ENCODE assay signal across 38 cellular contexts in genomic region chr3:108718454-108718853, GRCh38. TPM values are rescaled to one million over a fixed set of nuclear protein-coding genes. Genes with fewer than 3 reads are reported as not detected.
"Had no signal": no experiment of that assay in that cellular context is flagged by ENCODE, and none has a peak within 500 bp of the region (broad histone marks: within the 10 kb centered on the region; RNA-seq: fewer than 3 reads in every experiment).

No MANE protein-coding gene starts in this region.

- H3K4me3 Mint-ChIP-seq: activated B cell treated with CpG ODN at 0.5 μM for 24 hours; activated CD4-positive, alpha-beta memory T cell treated with anti-CD3 and anti-CD28 coated beads for 36 hours; activated CD4-positive, alpha-beta T cell treated with anti-CD3 and anti-CD28 coated beads, Interleukin-2, amount 10 ng/mL, durations not matched to agents 7 days and 5 days; activated CD8-positive, alpha-beta T cell treated with anti-CD3 and anti-CD28 coated beads for 36 hours; activated naive CD4-positive, alpha-beta T cell treated with anti-CD3 and anti-CD28 coated beads for 36 hours; activated naive CD8-positive, alpha-beta T cell treated with anti-CD3 and anti-CD28 coated beads for 36 hours; activated T-cell treated with anti-CD3 and anti-CD28 coated beads, Interleukin-2, amount 50 U/mL, for 4 hours; activated T-cell treated with anti-CD3 and anti-CD28 coated beads, Interleukin-2, amount 50 U/mL, for 72 hours; activated T-helper 1 cell treated with anti-CD3 and anti-CD28 coated beads, Interleukin-12 subunit alpha, Interleukin-12 subunit beta, Interleukin-2, Interleukin-4 antibody, amounts not matched to agents 30 ng/mL and 10 ng/mL and 1 ng/mL, durations not matched to agents 14 hours and 24 hours and 36 hours; activated T-helper 17 cell treated with anti-CD3 and anti-CD28 coated beads, Interleukin-2, amount 50 U/mL, for 72 hours; T-helper 1 cell treated with Interleukin-12 subunit alpha and Interleukin-12 subunit beta and Interleukin-4 antibody, amounts not matched to agents 30 μg/mL and 1 μg/mL, for 36 hours; T-helper 2 cell treated with Interferon-gamma antibody and Interleukin-4, amounts not matched to agents 5 μg/mL and 100 μg/mL, for 36 hours had no signal

- FAIRE-seq: astrocyte, colon, TTC549 had no signal

- H3K36me3 ChIP-seq: adrenal gland, brain microvascular endothelial cell, breast epithelium had no signal

- H3K27me3 Mint-ChIP-seq: activated CD4-positive, alpha-beta memory T cell treated with anti-CD3 and anti-CD28 coated beads for 36 hours; activated CD4-positive, alpha-beta T cell treated with anti-CD3 and anti-CD28 coated beads, Interleukin-2, amount 10 ng/mL, durations not matched to agents 7 days and 5 days; activated CD8-positive, alpha-beta T cell treated with anti-CD3 and anti-CD28 coated beads for 36 hours; activated naive CD8-positive, alpha-beta T cell treated with anti-CD3 and anti-CD28 coated beads for 36 hours had no signal

- H3K27me3 ChIP-seq: adrenal gland, body of pancreas, brain microvascular endothelial cell, breast epithelium had no signal

- H3K4me1 Mint-ChIP-seq: activated B cell treated with CpG ODN at 0.5 μM for 24 hours; activated T-helper 17 cell treated with anti-CD3 and anti-CD28 coated beads, Interleukin-2, amount 50 U/mL, for 72 hours had no signal

- DNase-seq: activated B cell treated with CpG ODN at 0.5 μM for 24 hours; activated CD4-positive, alpha-beta memory T cell treated with anti-CD3 and anti-CD28 coated beads for 36 hours; activated CD4-positive, alpha-beta T cell treated with anti-CD3 and anti-CD28 coated beads for 4 hours; activated CD4-positive, alpha-beta T cell treated with anti-CD3 and anti-CD28 coated beads, Interleukin-2, amount 10 ng/mL, durations not matched to agents 7 days and 5 days; activated CD4-positive, CD25-positive, alpha-beta regulatory T cell treated with anti-CD3 and anti-CD28 coated beads, Interleukin-2, amount 50 U/mL, for 72 hours; activated CD8-positive, alpha-beta memory T cell treated with anti-CD3 and anti-CD28 coated beads, Interleukin-2, amount 50 U/mL, for 4 hours; activated CD8-positive, alpha-beta T cell treated with anti-CD3 and anti-CD28 coated beads for 36 hours; activated effector memory CD4-positive, alpha-beta T cell treated with anti-CD3 and anti-CD28 coated beads, Interleukin-2, amount 50 U/mL, for 16 hours; activated gamma-delta T cell treated with Interleukin-2 at 50 U/mL for 16 hours; activated naive CD4-positive, alpha-beta T cell; activated naive CD4-positive, alpha-beta T cell treated with anti-CD3 and anti-CD28 coated beads for 36 hours; activated naive CD4-positive, alpha-beta T cell treated with anti-CD3 and anti-CD28 coated beads, Interleukin-2, amount 50 U/mL, for 16 hours; activated naive CD8-positive, alpha-beta T cell treated with anti-CD3 and anti-CD28 coated beads for 36 hours; activated T-cell treated with anti-CD3 and anti-CD28 coated beads for 4 hours; activated T-cell treated with anti-CD3 and anti-CD28 coated beads, Interleukin-2, amount 50 U/mL, for 1 hour; activated T-cell treated with anti-CD3 and anti-CD28 coated beads, Interleukin-2, amount 50 U/mL, for 4 hours; activated T-cell treated with anti-CD3 and anti-CD28 coated beads, Interleukin-2, amount 50 U/mL, for 72 hours; adrenal gland; amniotic stem cell; aorta; brain microvascular endothelial cell; central memory CD4-positive, alpha-beta T cell; T-helper 2 cell; T-helper 9 cell had no signal

- H3K36me3 Mint-ChIP-seq: activated CD4-positive, alpha-beta memory T cell treated with anti-CD3 and anti-CD28 coated beads for 36 hours; activated naive CD8-positive, alpha-beta T cell treated with anti-CD3 and anti-CD28 coated beads for 36 hours had no signal

- H3K27ac Mint-ChIP-seq: activated B cell treated with CpG ODN at 0.5 μM for 24 hours; activated CD4-positive, alpha-beta memory T cell treated with anti-CD3 and anti-CD28 coated beads for 36 hours; activated CD4-positive, alpha-beta T cell treated with anti-CD3 and anti-CD28 coated beads, Interleukin-2, amount 10 ng/mL, durations not matched to agents 7 days and 5 days; activated CD8-positive, alpha-beta T cell treated with anti-CD3 and anti-CD28 coated beads for 36 hours; activated naive CD4-positive, alpha-beta T cell treated with anti-CD3 and anti-CD28 coated beads for 36 hours; activated naive CD4-positive, alpha-beta T cell treated with anti-CD3 and anti-CD28 coated beads, Interleukin-2, amount 50 U/mL, for 72 hours; activated naive CD8-positive, alpha-beta T cell treated with anti-CD3 and anti-CD28 coated beads for 36 hours; activated T-cell treated with anti-CD3 and anti-CD28 coated beads, Interleukin-2, amount 50 U/mL, for 72 hours; activated T-helper 1 cell treated with anti-CD3 and anti-CD28 coated beads, Interleukin-12 subunit alpha, Interleukin-12 subunit beta, Interleukin-2, Interleukin-4 antibody, amounts not matched to agents 30 ng/mL and 10 ng/mL and 1 ng/mL, durations not matched to agents 14 hours and 24 hours and 36 hours; activated T-helper 17 cell treated with anti-CD3 and anti-CD28 coated beads, Interleukin-2, amount 50 U/mL, for 72 hours; T-helper 1 cell treated with Interleukin-12 subunit alpha and Interleukin-12 subunit beta and Interleukin-4 antibody, amounts not matched to agents 30 μg/mL and 1 μg/mL, for 36 hours; T-helper 2 cell treated with Interferon-gamma antibody and Interleukin-4, amounts not matched to agents 5 μg/mL and 100 μg/mL, for 36 hours had no signal

- H3K9me3 Mint-ChIP-seq: activated B cell treated with CpG ODN at 0.5 μM for 24 hours had no signal

- H3K9me3 ChIP-seq: adrenal gland, body of pancreas, breast epithelium had no signal

- H3K4me1 ChIP-seq: adrenal gland, breast epithelium had no signal

- H3K4me3 ChIP-seq: adrenal gland, body of pancreas, breast epithelium had no signal

- H3K27ac ChIP-seq: adrenal gland, body of pancreas, brain microvascular endothelial cell, breast epithelium, VCaP had no signal

RNA-seq across cellular contexts. Expression of gene RETNLB, which starts 38.8 kb away (rescaled TPM):
- total RNA-seq: activated B cell treated with CpG ODN at 0.5 μM for 24 hours; activated CD4-positive, alpha-beta memory T cell treated with anti-CD3 and anti-CD28 coated beads for 36 hours; activated CD4-positive, alpha-beta T cell treated with anti-CD3 and anti-CD28 coated beads, Interleukin-2, amount 10 ng/mL, durations not matched to agents 7 days and 5 days; activated CD8-positive, alpha-beta memory T cell treated with anti-CD3 and anti-CD28 coated beads for 36 hours; activated CD8-positive, alpha-beta T cell treated with anti-CD3 and anti-CD28 coated beads for 36 hours; activated naive CD4-positive, alpha-beta T cell treated with anti-CD3 and anti-CD28 coated beads for 36 hours; activated naive CD4-positive, alpha-beta T cell treated with anti-CD3 and anti-CD28 coated beads, Interleukin-2, amount 50 U/mL, for 72 hours; activated naive CD8-positive, alpha-beta T cell treated with anti-CD3 and anti-CD28 coated beads for 36 hours; activated T-cell treated with anti-CD3 and anti-CD28 coated beads, Interleukin-2, amount 50 U/mL, for 4 hours; activated T-cell treated with anti-CD3 and anti-CD28 coated beads, Interleukin-2, amount 50 U/mL, for 72 hours; activated T-helper 1 cell treated with anti-CD3 and anti-CD28 coated beads, Interleukin-12 subunit alpha, Interleukin-12 subunit beta, Interleukin-2, Interleukin-4 antibody, amounts not matched to agents 30 ng/mL and 10 ng/mL and 1 ng/mL, durations not matched to agents 14 hours and 24 hours and 36 hours; activated T-helper 17 cell treated with anti-CD3 and anti-CD28 coated beads, Interleukin-2, amount 50 U/mL, for 72 hours; adrenal gland; aorta; astrocyte; body of pancreas; breast epithelium; cardiac septum; cerebellum had no signal
- polyA plus RNA-seq: adrenal gland, aorta had no signal
